Comparison of ENCODE assay signal across 1 cellular context in genomic region chr14:100032749-100033148, GRCh38.
TF ChIP-seq lines count a peak whose summit lies in the region.

No MANE protein-coding gene starts in this region.

TF ChIP-seq in HEK293, 187 proteins besides CTCF, POLR2A, EP300 and RAD21 (continued from another document):
- TF ChIP-seq ZNF280D (tag by site-specific recombination; IDR thresholded peaks at IDR 0.05) = no peak
- no peak for TF ChIP-seq ZNF37A (tag by site-specific recombination; IDR thresholded peaks at IDR 0.05)
- TF ChIP-seq ZNF214 (tag by site-specific recombination; IDR thresholded peaks at IDR 0.05; ENCODE audit: borderline replicate concordance) = no peak
- TF ChIP-seq AEBP2 (tag by site-specific recombination; IDR thresholded peaks at IDR 0.05; ENCODE audit: borderline replicate concordance) = no peak
- peak; percentile 25; the same call in 1 of the 2 replicates for TF ChIP-seq OSR2 (tag by site-specific recombination; IDR thresholded peaks at IDR 0.05)
- TF ChIP-seq ZNF548 (tag by site-specific recombination; IDR thresholded peaks at IDR 0.05) = no peak
- no peak for TF ChIP-seq ZNF639 (tag by site-specific recombination; IDR thresholded peaks at IDR 0.05)
- no peak for TF ChIP-seq ZNF544 (tag by site-specific recombination; IDR thresholded peaks at IDR 0.05)
- TF ChIP-seq PRDM6 (tag by site-specific recombination; IDR thresholded peaks at IDR 0.05) = peak; percentile 67; the same call in 1 of the 2 replicates
- no peak for TF ChIP-seq ZNF626 (tag by site-specific recombination; IDR thresholded peaks at IDR 0.05)
- no peak for TF ChIP-seq ZNF449 (tag by site-specific recombination; IDR thresholded peaks at IDR 0.05)
- no peak for TF ChIP-seq ZSCAN30 (tag by site-specific recombination; IDR thresholded peaks at IDR 0.05)
- no peak for TF ChIP-seq YY2 (tag by site-specific recombination; IDR thresholded peaks at IDR 0.05)
